Comparison of ENCODE assay signal across 24 cellular contexts in genomic region chr4:14259926-14260325, GRCh38.
"Had no signal": no experiment of that assay in that cellular context is flagged by ENCODE, and none has a peak within 500 bp of the region (broad histone marks: within the 10 kb centered on the region; RNA-seq: fewer than 3 reads in every experiment).

No MANE protein-coding gene starts in this region.

- H3K9me3 ChIP-seq: SK-N-SH had no signal

- H3K4me3 ChIP-seq: K562 had no signal

- H3K27ac ChIP-seq: HL-60, KMS-11, RWPE1 had no signal

- H3K4me2 ChIP-seq: KMS-11, SK-N-SH had no signal

- DNase-seq: Kasumi-1; MM.1S; NCI-H1092 treated with DMSO at 0.1 percent for 48 hours; NCI-H1436; NCI-H187; NCI-H2029; NCI-H2081 treated with DMSO at 0.1 percent for 48 hours; NCI-H2171; NCI-H226; NCI-H446; NCI-H510A; NCI-H524 treated with DMSO at 0.1 percent for 48 hours; NCI-H69; NCI-H774; NK-92 treated with Interleukin-12 subunit alpha and Interleukin-12 subunit beta, amount 100 ng/mL, for 24 hours; PC-3; SHP77; SK-N-SH; SW 1271 had no signal

- H3K9ac ChIP-seq: KMS-11, SK-N-SH had no signal

- ATAC-seq: K562, Panc1, PC-3 had no signal
